ENCODE assay signal across 8 cellular contexts in genomic region chr1:78617615-78618026, GRCh38. TPM values are rescaled to one million over a fixed set of nuclear protein-coding genes. Genes with fewer than 3 reads are reported as not detected.
DNase-seq lines count a peak whose midpoint lies in the region; ATAC-seq and TF ChIP-seq lines count a peak whose summit lies in the region.

No MANE protein-coding gene starts in this region.

- H3K4me1 ChIP-seq in right lobe of liver: no peaks in the 10 kb centered on the region

- peak; percentile 86 for TF ChIP-seq CTCF in coronary artery (IDR thresholded peaks at IDR 0.05)
- peak; percentile 87 to 94 (median 89) for TF ChIP-seq CTCF in right lobe of liver (IDR thresholded peaks at IDR 0.05)

- H3K9me3 ChIP-seq in right lobe of liver: no peaks in the 10 kb centered on the region

- H3K4me3 ChIP-seq in coronary artery (no peak overlapping the region), right lobe of liver (no peak overlapping the region)

- peak; percentile 76 to 88 for DNase-seq in AML-193 (lab: John Stamatoyannopoulos, UW)
- peak; percentile 94 to 98 for DNase-seq in NCI-H446 (lab: John Stamatoyannopoulos, UW)
- DNase-seq in activated CD4-positive, CD25-positive, alpha-beta regulatory T cell treated with anti-CD3 and anti-CD28 coated beads, Interleukin-2, amount 50 U/mL, for 16 hours (ENCODE audit: low read depth, low spot score): peak; percentile 17
- peak; percentile 75 for DNase-seq in coronary artery (ENCODE audit: low spot score)
- DNase-seq in right lobe of liver: peak; percentile 36 to 74 (median 67)
- DNase-seq in stimulated activated CD4-positive, alpha-beta T cell treated with anti-CD3 and anti-CD28 coated beads, TNF-alpha, amount 100 ng/mL, for 48 hours (ENCODE audit: low read depth in 3 of 3): peak; percentile 13 to 35 (median 25)

- H3K27me3 ChIP-seq in right lobe of liver: no peaks in the 10 kb centered on the region

- H3K36me3 ChIP-seq in right lobe of liver: no peaks in the 10 kb centered on the region

- 20% methylated on average over 4 of the region's 7 CpGs for WGBS in right lobe of liver (ENCODE audit: insufficient coverage, low coverage, low lambda C conversion rate, missing lambda C conversion rate)

- intact Hi-C loops in right lobe of liver (cut with DNase I): loop anchor here in 1 of 2 donors (5.0 kb wide), 1 partner anchor 60 kb away; no protein-coding TSS in a partner anchor

- no peak for TF ChIP-seq POLR2A in right lobe of liver (IDR thresholded peaks at IDR 0.05)

- H3K27ac ChIP-seq in coronary artery (peak overlapping the region in 1 of 2 donors; percentile 11), right lobe of liver (no peak overlapping the region)

- ATAC-seq in GM18907 (IDR thresholded peaks at IDR 0.05; ENCODE audit: unreplicated experiment) (peak; percentile 51), HG03139 (IDR thresholded peaks at IDR 0.05; ENCODE audit: unreplicated experiment) (peak; percentile 39), right lobe of liver (peak; percentile 97 to 98 (median 98))

RNA-seq across cellular contexts. Expression of gene IFI44L, which starts 2.6 kb away (rescaled TPM):
- 1 to 10 TPM in 5 of 6 experiments, under 1 TPM in 1; 0.49 to 3.1 (median 1.7) TPM for total RNA-seq in right lobe of liver

RNA-seq across cellular contexts. Expression of gene IFI44, which starts 32.0 kb away (rescaled TPM):
- 10 to 100 TPM in 2 of 6 experiments, 1 to 10 TPM in 4; 5.6 to 12.0 (median 9.8) TPM for total RNA-seq in right lobe of liver

Comparison
In these comparisons a context has a peak if more than half of its experiments do, and no peak if none do; other contexts are left out.
1. DNase-seq: peak in every context shown above with its lines; median percentile 96 in NCI-H446; 82 in AML-193; 75 in coronary artery; 67 in right lobe of liver; 25 in stimulated activated CD4-positive, alpha-beta T cell treated with anti-CD3 and anti-CD28 coated beads, TNF-alpha, amount 100 ng/mL, for 48 hours; 17 in activated CD4-positive, CD25-positive, alpha-beta regulatory T cell treated with anti-CD3 and anti-CD28 coated beads, Interleukin-2, amount 50 U/mL, for 16 hours.
2. ATAC-seq: peak in every context shown above with its lines; median percentile 98 in right lobe of liver; 51 in GM18907; 39 in HG03139.